22 cellular contexts compared by ENCODE assay signal in genomic region chr3:69458798-69459197, GRCh38.
DNase-seq lines count a peak whose midpoint lies in the region; ATAC-seq, FAIRE-seq and TF ChIP-seq lines count a peak whose summit lies in the region.
"Had no signal": no experiment of that assay in that cellular context is flagged by ENCODE, and none has a peak within 500 bp of the region (broad histone marks: within the 10 kb centered on the region; RNA-seq: fewer than 3 reads in every experiment).

No MANE protein-coding gene starts in this region.

- no peak overlapping the region for H3K27ac Mint-ChIP-seq in HFFc6
- H3K27ac Mint-ChIP-seq: activated CD4-positive, alpha-beta T cell treated with anti-CD3 and anti-CD28 coated beads, Interleukin-2, amount 10 ng/mL, durations not matched to agents 7 days and 5 days; memory B cell; type B pancreatic cell had no signal

- no peaks in the 10 kb centered on the region for H3K4me1 Mint-ChIP-seq in HFFc6 (ENCODE audit: low read depth)
- H3K4me1 Mint-ChIP-seq: activated CD4-positive, alpha-beta T cell treated with anti-CD3 and anti-CD28 coated beads, Interleukin-2, amount 10 ng/mL, durations not matched to agents 7 days and 5 days; memory B cell; naive B cell had no signal

- DNase-seq in HL-60 (ENCODE audit: low read depth in 1 of 2, low spot score in 1 of 2) (peak in 1 of 2 experiments; percentile 69), NOMO-1 treated with dmso at 0.1 percent for 144 hours (lab: John Stamatoyannopoulos, UW; ENCODE audit: unreplicated experiment) (peak; percentile 62), K562 (ENCODE audit: extremely low read depth in 1 of 4, low spot score in 3 of 4) (no peak), left lung (no peak), HFFc6 (no peak), NCI-H526 (lab: John Stamatoyannopoulos, UW) (no peak)
- DNase-seq: activated CD4-positive, alpha-beta T cell treated with anti-CD3 and anti-CD28 coated beads, Interleukin-2, amount 10 ng/mL, durations not matched to agents 7 days and 5 days; adrenal gland; DMS79 treated with DMSO at 0.1 percent for 48 hours; foreskin melanocyte; hypothalamus; islet precursor cell; naive B cell; NCI-H1417 treated with DMSO at 0.1 percent for 48 hours; NCI-H82; occipital lobe; retina; SW 1271 had no signal

- no peaks in the 10 kb centered on the region for H3K36me3 Mint-ChIP-seq in HFFc6 (ENCODE audit: low read depth)
- H3K36me3 Mint-ChIP-seq: memory B cell, naive B cell, type B pancreatic cell had no signal

- no peak overlapping the region for H2AFZ ChIP-seq in K562 (ENCODE audit: low read depth, low read length)

- H3K27me3 ChIP-seq in HL-60 (ENCODE audit: insufficient read depth, poor library complexity, severe bottlenecking) (no peaks in the 10 kb centered on the region), K562 (ENCODE audit: control insufficient read depth in 2 of 2, insufficient read depth in 2 of 2, low read length in 2 of 2) (no peaks in the 10 kb centered on the region), left lung (no peaks in the 10 kb centered on the region)
- H3K27me3 ChIP-seq: adrenal gland, cardiac muscle cell had no signal

- H3K4me1 ChIP-seq in K562 (replicated peaks in 1 of 2; ENCODE audit: control insufficient read depth in 2 of 2, insufficient read depth in 2 of 2, low read length in 2 of 2) (no peaks in the 10 kb centered on the region), left lung (no peaks in the 10 kb centered on the region)
- H3K4me1 ChIP-seq: adrenal gland had no signal

- no peak for TF ChIP-seq POLR2A in K562 (conservative IDR thresholded peaks at IDR 0.05)

- TF ChIP-seq RAD21 in K562 (CRISPR knock-in tag; conservative IDR thresholded peaks at IDR 0.05 in 1 of 2, IDR thresholded peaks at IDR 0.05 in 1 of 2) = no peak

- H3K27me3 Mint-ChIP-seq in HFFc6 (ENCODE audit: insufficient read depth) = peaks cover 7% of the 10 kb centered on the region; the same call in 1 of the 2 replicates
- H3K27me3 Mint-ChIP-seq: naive B cell, type B pancreatic cell had no signal

- BruUV-seq in K562 (replicated peaks; lab: Mats Ljungman, UMichigan) = no TSS peak

- H3K9me3 Mint-ChIP-seq in HFFc6 = no peaks in the 10 kb centered on the region
- H3K9me3 Mint-ChIP-seq: activated CD4-positive, alpha-beta T cell treated with anti-CD3 and anti-CD28 coated beads, Interleukin-2, amount 10 ng/mL, durations not matched to agents 7 days and 5 days had no signal

- no peak for ATAC-seq in K562
- ATAC-seq in left lung = peak; percentile 34
- no peak for ATAC-seq in activated CD4-positive, CD25-positive, alpha-beta regulatory T cell treated with anti-CD3 and anti-CD28 coated beads, Interleukin-2, amount 50 U/mL, for 24 hours

- H3K4me3 ChIP-seq in HL-60 (replicated peaks; ENCODE audit: insufficient read depth, low read length) (no peak overlapping the region), K562 (no peak overlapping the region), left lung (no peak overlapping the region)
- H3K4me3 ChIP-seq: adrenal gland, cardiac muscle cell had no signal

- no peak overlapping the region for H3K9ac ChIP-seq in K562 (ENCODE audit: insufficient read depth in 1 of 2, low read depth in 2 of 2, low read length in 2 of 2)

- WGBS in K562 (ENCODE audit: insufficient coverage, low coverage, missing lambda C conversion rate) = 0% methylated on average over 2 of the region's 2 CpGs

- no peak for FAIRE-seq in K562 (lab: Jason Lieb, UNC)

- CTCF ChIA-PET in K562 (lab: Yijun Ruan, JAX; ENCODE audit: low intra/inter-chr PET ratio) = no interaction called here

- intact Hi-C loops in K562 (cut with micrococcal nuclease) (no loop called here), left lung (cut with DNase I) (no loop called here)

- no peaks in the 10 kb centered on the region for H3K9me3 ChIP-seq in K562 (replicated peaks; ENCODE audit: control insufficient read depth, insufficient read depth, low read depth, low read length)
- H3K9me3 ChIP-seq in left lung = no peaks in the 10 kb centered on the region
- H3K9me3 ChIP-seq: adrenal gland had no signal

- H3K79me2 ChIP-seq in K562 (ENCODE audit: control insufficient read depth, insufficient read depth, low read length) = no peaks in the 10 kb centered on the region

- in situ Hi-C loops in K562 (cut with MboI) = no loop called here

- H3K4me3 Mint-ChIP-seq in HFFc6 = no peak overlapping the region
- H3K4me3 Mint-ChIP-seq: activated CD4-positive, alpha-beta T cell treated with anti-CD3 and anti-CD28 coated beads, Interleukin-2, amount 10 ng/mL, durations not matched to agents 7 days and 5 days; memory B cell; naive B cell; type B pancreatic cell had no signal

- TF ChIP-seq CTCF in HL-60 (IDR thresholded peaks at IDR 0.05; ENCODE audit: insufficient read depth, low read length) (no peak), K562 (IDR thresholded peaks at IDR 0.05 in 2 of 3, conservative IDR thresholded peaks at IDR 0.05 in 1 of 3; ENCODE audit: insufficient read depth in 2 of 3, low read depth in 1 of 3, low read length in 3 of 3) (no peak), left lung (IDR thresholded peaks at IDR 0.05) (no peak), HFFc6 (IDR thresholded peaks at IDR 0.05) (no peak)

- H4K20me1 ChIP-seq in K562 (replicated peaks; ENCODE audit: control insufficient read depth, insufficient read depth, low read length) = no peaks in the 10 kb centered on the region

- POLR2A ChIA-PET in K562 (lab: Yijun Ruan, JAX) = no interaction called here

- peak overlapping the region; percentile 20; the same call in 1 of the 2 replicates for H3K27ac ChIP-seq in HL-60 (replicated peaks)
- no peak overlapping the region for H3K27ac ChIP-seq in K562 (ENCODE audit: extremely low read depth, low read depth, low read length)
- H3K27ac ChIP-seq in left lung = no peak overlapping the region
- H3K27ac ChIP-seq: adrenal gland, cardiac muscle cell had no signal

- no peak for TF ChIP-seq EP300 in K562 (IDR thresholded peaks at IDR 0.05; ENCODE audit: low read length)

- no peaks in the 10 kb centered on the region for H3K36me3 ChIP-seq in K562 (ENCODE audit: control insufficient read depth, insufficient read depth, low read length)
- H3K36me3 ChIP-seq in left lung = no peaks in the 10 kb centered on the region
- H3K36me3 ChIP-seq: adrenal gland, cardiac muscle cell had no signal

- no peak overlapping the region for H3K4me2 ChIP-seq in K562 (ENCODE audit: insufficient read depth, low read length)

- no peaks in the 10 kb centered on the region for H3K9me1 ChIP-seq in K562 (ENCODE audit: control insufficient read depth, insufficient read depth, low read length)

TF ChIP-seq in K562, 482 proteins besides CTCF, POLR2A, EP300 and RAD21:
- TF ChIP-seq TCF3 (CRISPR knock-in tag; IDR thresholded peaks at IDR 0.05) (no peak), NFE2 (IDR thresholded peaks at IDR 0.05; ENCODE audit: low read depth) (peak; percentile 35; the same call in 1 of the 2 replicates)
